16 cellular contexts compared by ENCODE assay signal in the genomic region with DNA sequence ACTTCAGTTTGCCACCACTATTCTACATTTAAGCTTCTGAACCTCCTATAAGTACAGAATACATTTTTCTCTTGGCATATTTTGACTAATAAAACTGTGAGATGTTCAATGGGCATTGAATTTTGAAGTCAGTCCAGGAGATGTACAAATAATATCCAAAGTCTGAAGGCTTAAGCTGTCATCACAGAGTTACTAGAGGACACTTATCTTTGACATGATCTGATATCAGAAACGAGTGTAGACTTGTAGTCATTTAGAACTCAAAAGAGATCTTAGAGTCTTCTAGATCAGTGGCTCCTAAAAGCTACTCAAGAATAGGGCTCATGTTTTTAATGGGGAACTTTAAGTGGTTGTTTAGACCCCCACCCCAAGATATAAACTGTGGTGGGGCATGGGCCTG.
A peak's percentile ranks its signal among the peaks of the same experiment; 100 is the strongest.
DNase-seq lines count a peak whose midpoint lies in the region; ATAC-seq and TF ChIP-seq lines count a peak whose summit lies in the region.
"Had no signal": no experiment of that assay in that cellular context is flagged by ENCODE, and none has a peak within 500 bp of the region (broad histone marks: within the 10 kb centered on the region; RNA-seq: fewer than 3 reads in every experiment).

No MANE protein-coding gene starts in this region.

- CTCF ChIA-PET in activated naive CD4-positive, alpha-beta T cell treated with anti-CD3 and anti-CD28 coated beads, Interleukin-2, amount 10 ng/mL, durations not matched to agents 7 days and 5 days (lab: Charles Lee), result interaction anchor here (0.6 to 0.7 kb wide), 2 partner anchors 113 to 203 kb away, joined by 3 read pairs; no protein-coding TSS in a partner anchor
- CTCF ChIA-PET in activated CD8-positive, alpha-beta T cell treated with anti-CD3 and anti-CD28 coated beads for 36 hours (lab: Charles Lee), result interaction anchor here (0.8 to 2.7 kb wide), 6 partner anchors 9 to 183 kb away, joined by 3 to 16 read pairs (median 6); no protein-coding TSS in a partner anchor
- CTCF ChIA-PET in Calu3 (lab: Charles Lee), result interaction anchor here (0.7 kb wide), 1 partner anchor 65 kb away, joined by 4 read pairs; no protein-coding TSS in a partner anchor

- H3K27me3 Mint-ChIP-seq in activated naive CD4-positive, alpha-beta T cell treated with anti-CD3 and anti-CD28 coated beads, Interleukin-2, amount 10 ng/mL, durations not matched to agents 7 days and 5 days, result no peaks in the 10 kb centered on the region
- H3K27me3 Mint-ChIP-seq in activated CD8-positive, alpha-beta T cell treated with anti-CD3 and anti-CD28 coated beads for 36 hours, result no peaks in the 10 kb centered on the region
- H3K27me3 Mint-ChIP-seq in Calu3 (ENCODE audit: unreplicated experiment), result no peaks in the 10 kb centered on the region

- H3K4me3 ChIP-seq in gastroesophageal sphincter (no peak overlapping the region), transverse colon (no peak overlapping the region)
- H3K4me3 ChIP-seq: left lung had no signal

- H3K4me3 Mint-ChIP-seq in activated naive CD4-positive, alpha-beta T cell treated with anti-CD3 and anti-CD28 coated beads, Interleukin-2, amount 10 ng/mL, durations not matched to agents 7 days and 5 days, result no peak overlapping the region
- no peak overlapping the region for H3K4me3 Mint-ChIP-seq in activated CD8-positive, alpha-beta T cell treated with anti-CD3 and anti-CD28 coated beads for 36 hours
- H3K4me3 Mint-ChIP-seq in Calu3 (ENCODE audit: low read depth, unreplicated experiment), result no peak overlapping the region
- H3K4me3 Mint-ChIP-seq: nephron had no signal

- ATAC-seq in activated CD8-positive, alpha-beta T cell treated with anti-CD3 and anti-CD28 coated beads for 36 hours, result no peak
- no peak for ATAC-seq in gastroesophageal sphincter
- ATAC-seq in GM21717 (IDR thresholded peaks at IDR 0.05; ENCODE audit: unreplicated experiment), result no peak
- ATAC-seq in HG03025 (IDR thresholded peaks at IDR 0.05; ENCODE audit: low FRiP score, unreplicated experiment), result no peak
- ATAC-seq: left lung, PC-3, sciatic nerve had no signal

- H3K9me3 Mint-ChIP-seq in activated naive CD4-positive, alpha-beta T cell treated with anti-CD3 and anti-CD28 coated beads, Interleukin-2, amount 10 ng/mL, durations not matched to agents 7 days and 5 days, result peaks cover 7% of the 10 kb centered on the region
- H3K9me3 Mint-ChIP-seq in activated CD8-positive, alpha-beta T cell treated with anti-CD3 and anti-CD28 coated beads for 36 hours, result peaks cover 5% of the 10 kb centered on the region
- H3K9me3 Mint-ChIP-seq in Calu3 (ENCODE audit: low read depth, unreplicated experiment), result no peaks in the 10 kb centered on the region
- H3K9me3 Mint-ChIP-seq: nephron had no signal

- H3K27me3 ChIP-seq in gastroesophageal sphincter, result no peaks in the 10 kb centered on the region
- no peaks in the 10 kb centered on the region for H3K27me3 ChIP-seq in transverse colon
- H3K27me3 ChIP-seq: left lung had no signal

- peaks cover 25 to 76% (median 45%) of the 10 kb centered on the region in 3 donors for H3K4me1 ChIP-seq in gastroesophageal sphincter
- H3K4me1 ChIP-seq in transverse colon, result peaks cover 16 to 65% (median 37%) of the 10 kb centered on the region in 4 donors

- TF ChIP-seq EP300 in gastroesophageal sphincter (IDR thresholded peaks at IDR 0.05), result no peak
- no peak for TF ChIP-seq EP300 in transverse colon (IDR thresholded peaks at IDR 0.05; ENCODE audit: low read depth)

- peak overlapping the region; percentile 24 to 76 (median 32) for H3K27ac ChIP-seq in gastroesophageal sphincter
- peak overlapping the region; percentile 0 to 72 (median 60) for H3K27ac ChIP-seq in transverse colon
- H3K27ac ChIP-seq: left lung had no signal

- H3K9me3 ChIP-seq in gastroesophageal sphincter, result no peaks in the 10 kb centered on the region
- H3K9me3 ChIP-seq in transverse colon, result no peaks in the 10 kb centered on the region
- H3K9me3 ChIP-seq: left lung had no signal

- 56% methylated on average over 1 of the region's 1 CpG; no CpG with 5 or more reads in 1 of the 2 donors for WGBS in gastroesophageal sphincter (ENCODE audit: low coverage in 1 of 2), 2 donors
- WGBS in transverse colon (ENCODE audit: low coverage in 1 of 2), 2 donors, result 68 to 82% methylated on average over 1 of the region's 1 CpG

- H3K36me3 ChIP-seq in gastroesophageal sphincter (peaks cover 3 to 43% of the 10 kb centered on the region in 2 donors), transverse colon (peaks cover 0 to 21% (median 2%) of the 10 kb centered on the region in 4 donors)

- H3K36me3 Mint-ChIP-seq in activated naive CD4-positive, alpha-beta T cell treated with anti-CD3 and anti-CD28 coated beads, Interleukin-2, amount 10 ng/mL, durations not matched to agents 7 days and 5 days, result peaks cover 97% of the 10 kb centered on the region
- peaks cover 91% of the 10 kb centered on the region for H3K36me3 Mint-ChIP-seq in activated CD8-positive, alpha-beta T cell treated with anti-CD3 and anti-CD28 coated beads for 36 hours (ENCODE audit: low read depth)
- no peaks in the 10 kb centered on the region for H3K36me3 Mint-ChIP-seq in Calu3 (ENCODE audit: insufficient read depth, unreplicated experiment)

- in situ Hi-C loops in transverse colon (cut with MboI; ENCODE audit: low pct_ligation_motif_present in 1 of 4, low pct_unique_long_range_greater_than_20kb in 1 of 4, low sequenced_read_pairs in 3 of 4), result no loop called here

- peak overlapping the region; percentile 90 for H3K27ac Mint-ChIP-seq in activated naive CD4-positive, alpha-beta T cell treated with anti-CD3 and anti-CD28 coated beads, Interleukin-2, amount 10 ng/mL, durations not matched to agents 7 days and 5 days
- peak overlapping the region; percentile 88 for H3K27ac Mint-ChIP-seq in activated CD8-positive, alpha-beta T cell treated with anti-CD3 and anti-CD28 coated beads for 36 hours
- H3K27ac Mint-ChIP-seq in Calu3 (ENCODE audit: unreplicated experiment), result no peak overlapping the region

- DNase-seq in activated naive CD4-positive, alpha-beta T cell treated with anti-CD3 and anti-CD28 coated beads, Interleukin-2, amount 10 ng/mL, durations not matched to agents 7 days and 5 days, result no peak
- no peak for DNase-seq in activated naive CD4-positive, alpha-beta T cell (lab: John Stamatoyannopoulos, UW)
- DNase-seq in activated CD8-positive, alpha-beta T cell treated with anti-CD3 and anti-CD28 coated beads for 36 hours, result no peak
- DNase-seq in transverse colon (no peak), Calu3 (no peak)
- DNase-seq: DMS153, KG1, left lung, NCI-H1417 treated with DMSO at 0.1 percent for 48 hours, NCI-H510A treated with DMSO at 0.1 percent for 48 hours, PC-3 had no signal

- POLR2A ChIA-PET in activated CD8-positive, alpha-beta T cell treated with anti-CD3 and anti-CD28 coated beads for 36 hours (lab: Charles Lee), result interaction anchor here (0.5 to 3.2 kb wide), 8 partner anchors 9 to 159 kb away, joined by 3 to 20 read pairs (median 3); no protein-coding TSS in a partner anchor

- H3K4me1 Mint-ChIP-seq in activated naive CD4-positive, alpha-beta T cell treated with anti-CD3 and anti-CD28 coated beads, Interleukin-2, amount 10 ng/mL, durations not matched to agents 7 days and 5 days, result peaks cover 93% of the 10 kb centered on the region
- H3K4me1 Mint-ChIP-seq in activated CD8-positive, alpha-beta T cell treated with anti-CD3 and anti-CD28 coated beads for 36 hours (ENCODE audit: low read depth), result peaks cover 68% of the 10 kb centered on the region
- H3K4me1 Mint-ChIP-seq in Calu3 (ENCODE audit: low read depth, unreplicated experiment), result peaks cover 12% of the 10 kb centered on the region

- TF ChIP-seq POLR2A in gastroesophageal sphincter (IDR thresholded peaks at IDR 0.05) (no peak), transverse colon (IDR thresholded peaks at IDR 0.05) (no peak)

- TF ChIP-seq CTCF in activated CD8-positive, alpha-beta T cell treated with anti-CD3 and anti-CD28 coated beads for 36 hours (IDR thresholded peaks at IDR 0.05), result no peak
- no peak for TF ChIP-seq CTCF in gastroesophageal sphincter (IDR thresholded peaks at IDR 0.05)
- TF ChIP-seq CTCF in transverse colon (IDR thresholded peaks at IDR 0.05), result no peak
- TF ChIP-seq CTCF in Calu3 (IDR thresholded peaks at IDR 0.05; ENCODE audit: unreplicated experiment), result no peak

- intact Hi-C loops in activated CD8-positive, alpha-beta T cell treated with anti-CD3 and anti-CD28 coated beads for 36 hours (cut with micrococcal nuclease), result no loop called here
- intact Hi-C loops in transverse colon (cut with DNase I; ENCODE audit: low total_unique reads) (no loop called here), Calu3 (cut with micrococcal nuclease; ENCODE audit: unreplicated experiment) (no loop called here)

- BruUV-seq in Calu3 (replicated peaks; lab: Mats Ljungman, UMichigan), result no TSS peak
